ENCODE assay signal across 11 cellular contexts in genomic region chr1:198168180-198168579, GRCh38. TPM values are rescaled to one million over a fixed set of nuclear protein-coding genes. Genes with fewer than 3 reads are reported as not detected.
A peak's percentile ranks its signal among the peaks of the same experiment; 100 is the strongest.
DNase-seq lines count a peak whose midpoint lies in the region; ATAC-seq, FAIRE-seq and TF ChIP-seq lines count a peak whose summit lies in the region.
"Had no signal": no experiment of that assay in that cellular context is flagged by ENCODE, and none has a peak within 500 bp of the region (broad histone marks: within the 10 kb centered on the region; RNA-seq: fewer than 3 reads in every experiment).

No MANE protein-coding gene starts in this region.

- peaks cover 10% of the 10 kb centered on the region for H4K20me1 ChIP-seq in OCI-LY3 (ENCODE audit: insufficient read depth, low read length)
- H4K20me1 ChIP-seq in H1 (replicated peaks in 1 of 2; ENCODE audit: control insufficient read depth in 1 of 2, insufficient read depth in 2 of 2, low read length in 2 of 2), result peaks cover 0 to 3% of the 10 kb centered on the region in 2 experiments

- intact Hi-C loops in MCF 10A (cut with micrococcal nuclease), result no loop called here
- intact Hi-C loops in breast epithelium (cut with DNase I; ENCODE audit: low total_unique reads), result no loop called here
- intact Hi-C loops in transverse colon (cut with DNase I; ENCODE audit: low total_unique reads), result no loop called here

- H3K4me3 Mint-ChIP-seq in MCF 10A (ENCODE audit: unreplicated experiment), result peak overlapping the region; percentile 5
- H3K4me3 Mint-ChIP-seq in stimulated activated naive CD8-positive, alpha-beta T cell treated with anti-CD3 and anti-CD28 coated beads, Interleukin-15, amount 100 ng/mL, for 72 hours, result peak overlapping the region; percentile 56 to 83

- TF ChIP-seq CTCF in MCF 10A (IDR thresholded peaks at IDR 0.05; ENCODE audit: unreplicated experiment) (no peak), breast epithelium (IDR thresholded peaks at IDR 0.05) (no peak), OCI-LY3 (IDR thresholded peaks at IDR 0.05; ENCODE audit: low read depth, low read length) (no peak), H1 (IDR thresholded peaks at IDR 0.05; ENCODE audit: control extremely low read depth in 1 of 3, insufficient read depth in 1 of 3, low read depth in 1 of 3, low read length in 3 of 3) (no peak), transverse colon (IDR thresholded peaks at IDR 0.05) (no peak)

- H2BK5ac ChIP-seq in H1 (ENCODE audit: low read depth, low read length), result no peak overlapping the region

- H3K14ac ChIP-seq in H1 (ENCODE audit: insufficient read length), result no peak overlapping the region

- peaks cover 40% of the 10 kb centered on the region for H3K4me1 Mint-ChIP-seq in MCF 10A (ENCODE audit: insufficient read depth, unreplicated experiment)
- H3K4me1 Mint-ChIP-seq in stimulated activated naive CD8-positive, alpha-beta T cell treated with anti-CD3 and anti-CD28 coated beads, Interleukin-15, amount 100 ng/mL, for 72 hours, result peaks cover 93% of the 10 kb centered on the region

- H3K56ac ChIP-seq in H1 (replicated peaks; ENCODE audit: insufficient read length, low read depth, low read length), result no peak overlapping the region

- peak overlapping the region; percentile 31 for H2BK120ac ChIP-seq in H1 (replicated peaks; ENCODE audit: low read depth, low read length)

- ATAC-seq in stimulated activated naive CD8-positive, alpha-beta T cell treated with anti-CD3 and anti-CD28 coated beads, Interleukin-15, amount 100 ng/mL, for 72 hours, result peak; percentile 60
- ATAC-seq in GM21737 (IDR thresholded peaks at IDR 0.05; ENCODE audit: unreplicated experiment), result no peak

- H4K91ac ChIP-seq in H1 (replicated peaks; ENCODE audit: insufficient read length, low read length), result no peak overlapping the region

- 72% methylated on average over 2 of the region's 2 CpGs; no CpG with 5 or more reads in 1 of the 2 experiments for WGBS in H1 (ENCODE audit: extremely low coverage in 1 of 2, insufficient coverage in 1 of 2, insufficient read length in 1 of 2, insufficient replicate concordance in 2 of 2, low coverage in 1 of 2, low lambda C conversion rate in 2 of 2, missing lambda C conversion rate in 1 of 2), 2 experiments
- 55 to 64% methylated on average over 1 to 2 of the region's 2 CpGs for WGBS in transverse colon (ENCODE audit: low coverage in 1 of 2), 2 donors

- no peak for TF ChIP-seq RAD21 in H1 (IDR thresholded peaks at IDR 0.05 in 1 of 2, conservative IDR thresholded peaks at IDR 0.05 in 1 of 2; ENCODE audit: low read depth in 2 of 2, low read length in 2 of 2)

- no peak for TF ChIP-seq POLR2A in breast epithelium (IDR thresholded peaks at IDR 0.05)
- no peak for TF ChIP-seq POLR2A in H1 (IDR thresholded peaks at IDR 0.05; ENCODE audit: control extremely low read depth in 1 of 2, low read depth in 2 of 2, low read length in 2 of 2)
- no peak for TF ChIP-seq POLR2A in transverse colon (IDR thresholded peaks at IDR 0.05)

- peak; percentile 49 for DNase-seq in MCF 10A (ENCODE audit: unreplicated experiment)
- no peak for DNase-seq in breast epithelium (ENCODE audit: low spot score in 2 of 2)
- no peak for DNase-seq in H1 (ENCODE audit: low read depth in 1 of 2, low spot score in 2 of 2)
- DNase-seq in stimulated activated naive CD8-positive, alpha-beta T cell treated with anti-CD3 and anti-CD28 coated beads, Interleukin-15, amount 100 ng/mL, for 72 hours, result no peak
- DNase-seq in transverse colon, result no peak
- no peak for DNase-seq in stimulated activated CD8-positive, alpha-beta memory T cell treated with anti-CD3 and anti-CD28 coated beads, Interleukin-4, amount 100 ng/mL, for 48 hours
- DNase-seq: C1 segment of cervical spinal cord, SHP77, thyroid gland had no signal

- POLR2A ChIA-PET in MCF 10A (lab: Yijun Ruan, JAX) (interaction anchor here (0.6 to 12.6 kb wide), 14 partner anchors 8 to 204 kb away, joined by 3 to 159 read pairs (median 4); partner anchors contain the start of gene NEK7), H1 (lab: Charles Lee; ENCODE audit: partially characterized antibody) (no interaction called here)

- H2BK15ac ChIP-seq in H1 (ENCODE audit: low read length), result no peak overlapping the region

- H3K23ac ChIP-seq in H1 (ENCODE audit: insufficient read length), result no peak overlapping the region

- peaks cover 13% of the 10 kb centered on the region for H3K36me3 Mint-ChIP-seq in MCF 10A (ENCODE audit: insufficient read depth, unreplicated experiment)

- H3K27ac ChIP-seq in breast epithelium (no peak overlapping the region), OCI-LY3 (ENCODE audit: low read length) (peak overlapping the region; percentile 53; the same call in 1 of the 2 replicates), H1 (ENCODE audit: low read depth, low read length) (0 out of 2 replicates have a peak overlapping the region, but pooled peaks have one; percentile 10), transverse colon (peak overlapping the region in 1 of 4 donors; percentile 25)
- H3K27ac ChIP-seq: thyroid gland had no signal

- CTCF ChIA-PET in MCF 10A (lab: Yijun Ruan, JAX) (interaction anchor here (0.6 to 2.6 kb wide), 7 partner anchors 10 to 503 kb away, joined by 3 to 11 read pairs (median 4); no protein-coding TSS in a partner anchor), H1 (lab: Charles Lee; ENCODE audit: partially characterized antibody) (interaction anchor here (0.8 to 1.2 kb wide), 2 partner anchors 12 to 20 kb away, joined by 3 to 7 read pairs; partner anchors contain the start of gene NEK7)

- H3K27me3 ChIP-seq in breast epithelium, result no peaks in the 10 kb centered on the region
- H3K27me3 ChIP-seq in OCI-LY3 (ENCODE audit: low read depth, low read length), result no peaks in the 10 kb centered on the region
- H3K27me3 ChIP-seq in H1 (replicated peaks in 1 of 4; ENCODE audit: control insufficient read depth in 3 of 4, extremely low read depth in 1 of 4, insufficient read depth in 3 of 4, low read length in 3 of 4), result no peaks in the 10 kb centered on the region
- no peaks in the 10 kb centered on the region for H3K27me3 ChIP-seq in transverse colon
- H3K27me3 ChIP-seq: thyroid gland had no signal

- H2AFZ ChIP-seq in OCI-LY3 (ENCODE audit: low read depth, low read length) (no peak overlapping the region), H1 (ENCODE audit: low read length) (no peak overlapping the region)

- FAIRE-seq in H1 (lab: Jason Lieb, UNC), result no peak

- no peak overlapping the region for H2BK20ac ChIP-seq in H1 (ENCODE audit: low read length)

- H3K4me2 ChIP-seq in OCI-LY3 (ENCODE audit: low read length) (peak overlapping the region; percentile 50), H1 (ENCODE audit: insufficient read depth in 1 of 2, low read depth in 2 of 2, low read length in 2 of 2) (no peak overlapping the region)

- no peaks in the 10 kb centered on the region for H3K36me3 ChIP-seq in breast epithelium
- no peaks in the 10 kb centered on the region for H3K36me3 ChIP-seq in OCI-LY3 (replicated peaks; ENCODE audit: low read depth, low read length)
- H3K36me3 ChIP-seq in H1 (ENCODE audit: control insufficient read depth in 2 of 4, insufficient read depth in 4 of 4, low read length in 3 of 4), result no peaks in the 10 kb centered on the region
- no peaks in the 10 kb centered on the region for H3K36me3 ChIP-seq in transverse colon
- H3K36me3 ChIP-seq: thyroid gland had no signal

- peaks cover 4% of the 10 kb centered on the region for H3K79me1 ChIP-seq in H1 (ENCODE audit: low read depth, low read length)

- no peak overlapping the region for H4K8ac ChIP-seq in H1 (ENCODE audit: extremely low read depth, insufficient read depth, low read length)

- no peak overlapping the region for H4K5ac ChIP-seq in H1 (ENCODE audit: insufficient read length, low read depth, low read length)

- peak overlapping the region; percentile 63 for H3K27ac Mint-ChIP-seq in MCF 10A (ENCODE audit: low read depth, unreplicated experiment)
- H3K27ac Mint-ChIP-seq in stimulated activated naive CD8-positive, alpha-beta T cell treated with anti-CD3 and anti-CD28 coated beads, Interleukin-15, amount 100 ng/mL, for 72 hours, result peak overlapping the region; percentile 86 to 90

- TF ChIP-seq EP300 in H1 (IDR thresholded peaks at IDR 0.05; ENCODE audit: borderline replicate concordance in 1 of 2, low read depth in 2 of 2, low read length in 2 of 2), result no peak
- no peak for TF ChIP-seq EP300 in transverse colon (IDR thresholded peaks at IDR 0.05; ENCODE audit: low read depth)

- H3K4me3 ChIP-seq in breast epithelium (no peak overlapping the region), OCI-LY3 (ENCODE audit: low read length) (no peak overlapping the region; the same call in 1 of the 2 replicates), H1 (ENCODE audit: extremely low read depth in 1 of 4, insufficient read depth in 2 of 4, low read depth in 3 of 4, low read length in 4 of 4) (no peak overlapping the region), transverse colon (no peak overlapping the region)
- H3K4me3 ChIP-seq: thyroid gland had no signal

- H3K4me1 ChIP-seq in breast epithelium (peaks cover 0 to 9% of the 10 kb centered on the region in 2 donors), OCI-LY3 (ENCODE audit: low read length) (peaks cover 49% of the 10 kb centered on the region), H1 (replicated peaks in 1 of 4; ENCODE audit: control insufficient read depth in 3 of 4, insufficient read depth in 4 of 4, low read length in 3 of 4) (peaks cover 0 to 4% (median 1%) of the 10 kb centered on the region in 4 experiments; a peak in 5 of 7 replicates), transverse colon (peaks cover 20 to 94% (median 43%) of the 10 kb centered on the region in 4 donors)

- no peaks in the 10 kb centered on the region for H3K27me3 Mint-ChIP-seq in MCF 10A (ENCODE audit: insufficient read depth, unreplicated experiment)
- H3K27me3 Mint-ChIP-seq in stimulated activated naive CD8-positive, alpha-beta T cell treated with anti-CD3 and anti-CD28 coated beads, Interleukin-15, amount 100 ng/mL, for 72 hours, result no peaks in the 10 kb centered on the region

- no TSS peak for BruUV-seq in MCF 10A (replicated peaks; lab: Mats Ljungman, UMichigan)

- H2AK5ac ChIP-seq in H1 (ENCODE audit: low read depth, low read length), result no peak overlapping the region

- H3K9me3 ChIP-seq in breast epithelium, result no peaks in the 10 kb centered on the region
- H3K9me3 ChIP-seq in OCI-LY3 (ENCODE audit: insufficient read depth, low read length), result no peaks in the 10 kb centered on the region
- H3K9me3 ChIP-seq in H1 (ENCODE audit: insufficient read depth in 2 of 2, low read depth in 1 of 2, low read length in 1 of 2), result no peaks in the 10 kb centered on the region
- no peaks in the 10 kb centered on the region for H3K9me3 ChIP-seq in transverse colon
- H3K9me3 ChIP-seq: thyroid gland had no signal

- no peak overlapping the region for H3K18ac ChIP-seq in H1 (ENCODE audit: extremely low read depth, low read length)

- no peaks in the 10 kb centered on the region for H3K9me3 Mint-ChIP-seq in MCF 10A (ENCODE audit: unreplicated experiment)
- H3K9me3 Mint-ChIP-seq in stimulated activated naive CD8-positive, alpha-beta T cell treated with anti-CD3 and anti-CD28 coated beads, Interleukin-15, amount 100 ng/mL, for 72 hours, result no peaks in the 10 kb centered on the region

- no peaks in the 10 kb centered on the region for H3K23me2 ChIP-seq in H1 (ENCODE audit: low read depth, low read length)

- no peak overlapping the region for H3K4ac ChIP-seq in H1 (replicated peaks; ENCODE audit: insufficient read length, low read depth, low read length)

- in situ Hi-C loops in transverse colon (cut with MboI; ENCODE audit: low pct_ligation_motif_present in 1 of 4, low pct_unique_long_range_greater_than_20kb in 1 of 4, low sequenced_read_pairs in 3 of 4), result loop anchor here in 1 of 4 donors (25.0 kb wide), 1 partner anchor 519 kb away; no protein-coding TSS in a partner anchor

- H3K79me2 ChIP-seq in OCI-LY3 (ENCODE audit: low read length), result peaks cover 70% of the 10 kb centered on the region
- peaks cover 0 to 87% of the 10 kb centered on the region in 2 experiments; a peak in 2 of 4 replicates for H3K79me2 ChIP-seq in H1 (ENCODE audit: control insufficient read depth in 1 of 2, insufficient read depth in 2 of 2, low read length in 2 of 2)

- H3K9ac ChIP-seq in OCI-LY3 (ENCODE audit: low read length), result no peak overlapping the region
- no peak overlapping the region for H3K9ac ChIP-seq in H1 (replicated peaks in 1 of 4; ENCODE audit: extremely low read depth in 1 of 4, low read depth in 3 of 4, low read length in 3 of 4)

- H2BK12ac ChIP-seq in H1 (ENCODE audit: low read depth, low read length), result no peak overlapping the region

RNA-seq across cellular contexts. Expression of gene NEK7, which starts 11.4 kb away (rescaled TPM):
- 51.1 and 54.4 TPM in 2 replicates for total RNA-seq in MCF 10A (2022)
- 100 to 1,000 TPM in 2 of 3 donors, 10 to 100 TPM in 1; 82.3 to 187 (median 105) TPM for total RNA-seq in breast epithelium
- 7.8 and 10.0 TPM in 2 replicates for total RNA-seq in H1 (2021; fragmentation: NEBNext Ultra II Directional; extraction: Animal tissue kit (Norgen Biotek cat#: 25700))
- 3.5 and 5.1 TPM in 2 replicates for polyA plus RNA-seq in H1 (2011; rRNA removed)
- polyA plus RNA-seq in H1 (2011; cell fraction: cytosol; rRNA removed), result 4.9 TPM
- 4.8 TPM for polyA plus RNA-seq in H1 (2011; cell fraction: nucleus; rRNA removed)
- 2.9 to 3.6 TPM (median 3.3 TPM) in 4 replicates for polyA plus RNA-seq in H1 (2012, experiment 1 of 2)
- 0.33 TPM for polyA plus RNA-seq in H1 (2012, experiment 2 of 2)
- 4.0 TPM for polyA plus RNA-seq in H1 (2013, experiment 1 of 2)
- polyA plus RNA-seq in H1 (2013, experiment 2 of 2), result 3.5 TPM
- polyA minus RNA-seq in H1 (2011; rRNA and poly(A)+ RNA removed), result 14.2 and 15.6 TPM in 2 replicates
- 13.2 TPM for polyA minus RNA-seq in H1 (2011; cell fraction: cytosol; rRNA and poly(A)+ RNA removed)
- polyA minus RNA-seq in H1 (2011; cell fraction: nucleus; rRNA and poly(A)+ RNA removed), result 19.6 TPM
- total RNA-seq in transverse colon, result 10 to 100 TPM; 40.4 to 71.0 (median 57.6) TPM

Comparison
In these comparisons a context has a peak if more than half of its experiments do, and no peak if none do; other contexts are left out.
1. H3K27ac ChIP-seq: peak in OCI-LY3 (single experiment) and H1 (single experiment); none in breast epithelium (0 of 2).